10 cellular contexts compared by ENCODE assay signal in the genomic region with DNA sequence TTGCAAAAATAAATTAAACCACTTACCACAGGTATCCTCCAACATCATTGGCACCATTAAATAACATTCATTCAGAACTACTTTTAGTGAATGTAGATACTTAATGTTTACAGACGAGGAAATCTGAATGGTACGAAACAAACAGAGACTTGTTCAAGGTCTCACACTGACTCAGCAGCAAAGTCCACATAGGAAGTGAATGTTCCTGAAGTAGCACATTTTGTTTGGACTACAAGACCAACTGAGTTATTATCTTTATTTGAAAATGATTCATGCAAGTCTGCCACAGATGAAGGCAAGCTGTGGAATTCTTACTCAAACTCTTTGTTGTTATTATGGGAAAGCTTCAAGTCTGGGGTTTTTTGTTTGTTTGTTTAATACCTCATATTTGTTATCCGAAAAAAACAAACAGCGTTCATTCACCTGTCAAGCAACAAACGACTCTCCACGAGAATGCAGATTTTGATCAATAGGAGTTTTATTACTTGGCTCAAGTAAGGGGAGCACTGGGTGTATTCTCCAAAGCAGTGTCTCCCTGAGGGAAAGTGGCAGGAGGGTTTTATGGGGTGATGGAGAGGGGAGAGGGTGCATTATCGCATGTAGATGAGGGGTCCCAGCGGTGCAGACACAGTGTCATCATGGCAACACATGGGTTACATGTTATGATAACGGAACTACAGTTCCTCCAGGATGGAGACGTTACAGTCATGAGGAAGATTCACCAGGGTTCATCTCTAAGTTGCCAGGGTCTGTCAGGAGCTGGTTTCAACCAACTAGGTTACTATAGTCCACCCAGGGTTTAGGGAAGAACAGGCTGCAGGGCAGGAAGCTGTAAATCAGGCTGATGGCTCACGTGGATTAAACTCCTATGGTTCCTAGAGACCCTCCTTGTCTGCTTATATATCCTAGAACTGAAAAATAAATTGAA.
DNase-seq lines count a peak whose midpoint lies in the region; ATAC-seq and TF ChIP-seq lines count a peak whose summit lies in the region.
"Had no signal": no experiment of that assay in that cellular context is flagged by ENCODE, and none has a peak within 500 bp of the region (broad histone marks: within the 10 kb centered on the region; RNA-seq: fewer than 3 reads in every experiment).

No MANE protein-coding gene starts in this region.

- no peaks in the 10 kb centered on the region for H3K9me3 Mint-ChIP-seq in type B pancreatic cell
- H3K9me3 Mint-ChIP-seq: activated CD4-positive, alpha-beta T cell treated with anti-CD3 and anti-CD28 coated beads, Interleukin-2, amount 10 ng/mL, durations not matched to agents 24 days and 14 days; stimulated activated naive CD8-positive, alpha-beta T cell treated with anti-CD3 and anti-CD28 coated beads, Interleukin-15, Interleukin-2, amounts not matched to agents 100 ng/mL and 50 ng/mL, for 24 hours had no signal

- H3K36me3 ChIP-seq in MG63 (no peaks in the 10 kb centered on the region), liver (ENCODE audit: control insufficient read depth in 4 of 4, insufficient read depth in 3 of 4, low read depth in 1 of 4, low read length in 3 of 4) (no peaks in the 10 kb centered on the region), upper lobe of right lung (no peaks in the 10 kb centered on the region)

- TF ChIP-seq CTCF in liver (IDR thresholded peaks at IDR 0.05; ENCODE audit: low read depth, low read length, missing input control) (no peak), upper lobe of right lung (IDR thresholded peaks at IDR 0.05) (no peak), type B pancreatic cell (conservative IDR thresholded peaks at IDR 0.05) (no peak)

- no peak overlapping the region for H3K9ac ChIP-seq in liver (ENCODE audit: low read depth in 1 of 2, low read length in 2 of 2)

- H3K27ac Mint-ChIP-seq in type B pancreatic cell = no peak overlapping the region
- H3K27ac Mint-ChIP-seq: activated CD4-positive, alpha-beta T cell treated with anti-CD3 and anti-CD28 coated beads, Interleukin-2, amount 10 ng/mL, durations not matched to agents 24 days and 14 days; stimulated activated naive CD8-positive, alpha-beta T cell treated with anti-CD3 and anti-CD28 coated beads, Interleukin-15, Interleukin-2, amounts not matched to agents 100 ng/mL and 50 ng/mL, for 24 hours had no signal

- H3K4me3 Mint-ChIP-seq in type B pancreatic cell = no peak overlapping the region
- H3K4me3 Mint-ChIP-seq: activated CD4-positive, alpha-beta T cell treated with anti-CD3 and anti-CD28 coated beads, Interleukin-2, amount 10 ng/mL, durations not matched to agents 24 days and 14 days; stimulated activated naive CD8-positive, alpha-beta T cell treated with anti-CD3 and anti-CD28 coated beads, Interleukin-15, Interleukin-2, amounts not matched to agents 100 ng/mL and 50 ng/mL, for 24 hours had no signal

- H3K4me1 Mint-ChIP-seq in type B pancreatic cell (ENCODE audit: unreplicated experiment) = no peaks in the 10 kb centered on the region
- H3K4me1 Mint-ChIP-seq: activated CD4-positive, alpha-beta T cell treated with anti-CD3 and anti-CD28 coated beads, Interleukin-2, amount 10 ng/mL, durations not matched to agents 24 days and 14 days had no signal

- intact Hi-C loops in upper lobe of right lung (cut with DNase I) = no loop called here

- no peaks in the 10 kb centered on the region; the same call in 1 of the 2 replicates for H3K9me3 ChIP-seq in MG63
- H3K9me3 ChIP-seq in liver (ENCODE audit: control insufficient read depth in 4 of 4, low read length in 3 of 4) = no peaks in the 10 kb centered on the region
- no peaks in the 10 kb centered on the region for H3K9me3 ChIP-seq in upper lobe of right lung

- DNase-seq in MG63 = peak; percentile 41
- peak; percentile 92 for DNase-seq in dermis blood vessel endothelial cell
- no peak for DNase-seq in upper lobe of right lung
- no peak for DNase-seq in GM19240 (ENCODE audit: insufficient read length, low spot score)
- no peak for DNase-seq in type B pancreatic cell (ENCODE audit: extremely low spot score, unreplicated experiment)
- DNase-seq in occipital lobe (lab: John Stamatoyannopoulos, UW) = no peak
- DNase-seq: activated CD4-positive, alpha-beta T cell treated with anti-CD3 and anti-CD28 coated beads, Interleukin-2, amount 10 ng/mL, durations not matched to agents 24 days and 14 days; NCI-H1092 had no signal

- H3K4me1 ChIP-seq in liver (ENCODE audit: control insufficient read depth in 4 of 4, insufficient read depth in 4 of 4, low read length in 3 of 4) (peaks cover 0 to 10% (median 2%) of the 10 kb centered on the region in 4 donors), upper lobe of right lung (peaks cover 7% of the 10 kb centered on the region)

- H3K36me3 Mint-ChIP-seq in type B pancreatic cell = no peaks in the 10 kb centered on the region

- peak overlapping the region; percentile 5 for H3K4me3 ChIP-seq in MG63
- no peak overlapping the region for H3K4me3 ChIP-seq in liver (ENCODE audit: low read depth in 1 of 3, low read length in 3 of 3)
- H3K4me3 ChIP-seq in upper lobe of right lung = no peak overlapping the region

- 59% methylated on average over 11 of the region's 11 CpGs for WGBS in liver

- peak; percentile 62 for ATAC-seq in upper lobe of right lung

- peak in 1 of 2 donors; percentile 1 for TF ChIP-seq RAD21 in liver (IDR thresholded peaks at IDR 0.05)

- no peak overlapping the region for H3K27ac ChIP-seq in liver (ENCODE audit: low read depth in 1 of 2, low read length in 2 of 2)
- peak overlapping the region; percentile 60 for H3K27ac ChIP-seq in upper lobe of right lung

- H3K27me3 ChIP-seq in MG63 (no peaks in the 10 kb centered on the region), liver (ENCODE audit: control insufficient read depth in 4 of 4, insufficient read depth in 4 of 4, low read length in 3 of 4) (no peaks in the 10 kb centered on the region), upper lobe of right lung (no peaks in the 10 kb centered on the region)

- H3K27me3 Mint-ChIP-seq in type B pancreatic cell = no peaks in the 10 kb centered on the region

TF ChIP-seq in liver, 16 proteins besides CTCF, POLR2A, EP300 and RAD21:
- TF ChIP-seq, protein P1, sequence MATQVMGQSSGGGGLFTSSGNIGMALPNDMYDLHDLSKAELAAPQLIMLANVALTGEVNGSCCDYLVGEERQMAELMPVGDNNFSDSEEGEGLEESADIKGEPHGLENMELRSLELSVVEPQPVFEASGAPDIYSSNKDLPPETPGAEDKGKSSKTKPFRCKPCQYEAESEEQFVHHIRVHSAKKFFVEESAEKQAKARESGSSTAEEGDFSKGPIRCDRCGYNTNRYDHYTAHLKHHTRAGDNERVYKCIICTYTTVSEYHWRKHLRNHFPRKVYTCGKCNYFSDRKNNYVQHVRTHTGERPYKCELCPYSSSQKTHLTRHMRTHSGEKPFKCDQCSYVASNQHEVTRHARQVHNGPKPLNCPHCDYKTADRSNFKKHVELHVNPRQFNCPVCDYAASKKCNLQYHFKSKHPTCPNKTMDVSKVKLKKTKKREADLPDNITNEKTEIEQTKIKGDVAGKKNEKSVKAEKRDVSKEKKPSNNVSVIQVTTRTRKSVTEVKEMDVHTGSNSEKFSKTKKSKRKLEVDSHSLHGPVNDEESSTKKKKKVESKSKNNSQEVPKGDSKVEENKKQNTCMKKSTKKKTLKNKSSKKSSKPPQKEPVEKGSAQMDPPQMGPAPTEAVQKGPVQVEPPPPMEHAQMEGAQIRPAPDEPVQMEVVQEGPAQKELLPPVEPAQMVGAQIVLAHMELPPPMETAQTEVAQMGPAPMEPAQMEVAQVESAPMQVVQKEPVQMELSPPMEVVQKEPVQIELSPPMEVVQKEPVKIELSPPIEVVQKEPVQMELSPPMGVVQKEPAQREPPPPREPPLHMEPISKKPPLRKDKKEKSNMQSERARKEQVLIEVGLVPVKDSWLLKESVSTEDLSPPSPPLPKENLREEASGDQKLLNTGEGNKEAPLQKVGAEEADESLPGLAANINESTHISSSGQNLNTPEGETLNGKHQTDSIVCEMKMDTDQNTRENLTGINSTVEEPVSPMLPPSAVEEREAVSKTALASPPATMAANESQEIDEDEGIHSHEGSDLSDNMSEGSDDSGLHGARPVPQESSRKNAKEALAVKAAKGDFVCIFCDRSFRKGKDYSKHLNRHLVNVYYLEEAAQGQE (IDR thresholded peaks at IDR 0.05) = no peak
- no peak for TF ChIP-seq HNF4G (IDR thresholded peaks at IDR 0.05)
- no peak for TF ChIP-seq GABPA (IDR thresholded peaks at IDR 0.05 in 1 of 2, conservative IDR thresholded peaks at IDR 0.05 in 1 of 2)
- no peak for TF ChIP-seq RXRA (IDR thresholded peaks at IDR 0.05)
- no peak for TF ChIP-seq TAF1 (conservative IDR thresholded peaks at IDR 0.05)
- no peak for TF ChIP-seq NR2F2 (IDR thresholded peaks at IDR 0.05)
- TF ChIP-seq EGR1 (IDR thresholded peaks at IDR 0.05; ENCODE audit: low read depth in 2 of 2) = no peak
- TF ChIP-seq, protein P2, sequence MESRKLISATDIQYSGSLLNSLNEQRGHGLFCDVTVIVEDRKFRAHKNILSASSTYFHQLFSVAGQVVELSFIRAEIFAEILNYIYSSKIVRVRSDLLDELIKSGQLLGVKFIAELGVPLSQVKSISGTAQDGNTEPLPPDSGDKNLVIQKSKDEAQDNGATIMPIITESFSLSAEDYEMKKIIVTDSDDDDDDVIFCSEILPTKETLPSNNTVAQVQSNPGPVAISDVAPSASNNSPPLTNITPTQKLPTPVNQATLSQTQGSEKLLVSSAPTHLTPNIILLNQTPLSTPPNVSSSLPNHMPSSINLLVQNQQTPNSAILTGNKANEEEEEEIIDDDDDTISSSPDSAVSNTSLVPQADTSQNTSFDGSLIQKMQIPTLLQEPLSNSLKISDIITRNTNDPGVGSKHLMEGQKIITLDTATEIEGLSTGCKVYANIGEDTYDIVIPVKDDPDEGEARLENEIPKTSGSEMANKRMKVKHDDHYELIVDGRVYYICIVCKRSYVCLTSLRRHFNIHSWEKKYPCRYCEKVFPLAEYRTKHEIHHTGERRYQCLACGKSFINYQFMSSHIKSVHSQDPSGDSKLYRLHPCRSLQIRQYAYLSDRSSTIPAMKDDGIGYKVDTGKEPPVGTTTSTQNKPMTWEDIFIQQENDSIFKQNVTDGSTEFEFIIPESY (IDR thresholded peaks at IDR 0.05) = no peak
- TF ChIP-seq, protein P3, sequence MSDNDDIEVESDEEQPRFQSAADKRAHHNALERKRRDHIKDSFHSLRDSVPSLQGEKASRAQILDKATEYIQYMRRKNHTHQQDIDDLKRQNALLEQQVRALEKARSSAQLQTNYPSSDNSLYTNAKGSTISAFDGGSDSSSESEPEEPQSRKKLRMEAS (IDR thresholded peaks at IDR 0.05) = no peak
- peak; percentile 41 for TF ChIP-seq SP1 (IDR thresholded peaks at IDR 0.05)
- TF ChIP-seq FOXA2 (IDR thresholded peaks at IDR 0.05) = no peak
- peak in 1 of 2 donors; percentile 14 for TF ChIP-seq HNF4A (conservative IDR thresholded peaks at IDR 0.05)

Comparison
In these comparisons a context has a peak if more than half of its experiments do, and no peak if none do; other contexts are left out.
1. DNase-seq: peak in MG63 (single experiment) and dermis blood vessel endothelial cell (single experiment); none in upper lobe of right lung (single experiment), GM19240 (single experiment), type B pancreatic cell (single experiment) and occipital lobe (single experiment).